ENCODE assay signal across 8 cellular contexts in genomic region chr5:177454397-177455035, GRCh38. TPM values are rescaled to one million over a fixed set of nuclear protein-coding genes. Genes with fewer than 3 reads are reported as not detected.
DNase-seq lines count a peak whose midpoint lies in the region; ATAC-seq and TF ChIP-seq lines count a peak whose summit lies in the region.

No MANE protein-coding gene starts in this region.

- peak overlapping the region; percentile 78 to 88 (median 85) for H3K27ac ChIP-seq in body of pancreas

- TF ChIP-seq POLR2A in body of pancreas (IDR thresholded peaks at IDR 0.05) = no peak

- no peaks in the 10 kb centered on the region for H3K27me3 ChIP-seq in body of pancreas

- no peaks in the 10 kb centered on the region for H3K9me3 ChIP-seq in body of pancreas

- ATAC-seq in HG02885 (IDR thresholded peaks at IDR 0.05; ENCODE audit: poor library complexity, unreplicated experiment) = peak; percentile 60
- peak; percentile 77 for ATAC-seq in body of pancreas

- peaks cover 19% of the 10 kb centered on the region for H3K4me1 ChIP-seq in body of pancreas

- H3K36me3 ChIP-seq in body of pancreas (replicated peaks in 1 of 2; ENCODE audit: insufficient read depth in 1 of 2, low read depth in 2 of 2) = no peaks in the 10 kb centered on the region

- WGBS in body of pancreas, 2 donors = 0% methylated on average over 64 of the region's 84 CpGs; no CpG with 5 or more reads in 1 of the 2 donors

- peak; percentile 88 to 99 (median 96) for TF ChIP-seq CTCF in body of pancreas (IDR thresholded peaks at IDR 0.05)

- H3K4me3 ChIP-seq in body of pancreas (peak overlapping the region in 1 of 2 donors; percentile 17), iPS-11a (ENCODE audit: low read depth, low read length) (peak overlapping the region; percentile 67), skeletal muscle cell (ENCODE audit: low read depth, low read length) (peak overlapping the region; percentile 45)

- intact Hi-C loops in body of pancreas (cut with DNase I) = loop anchor here (5.0 kb wide), 1 partner anchor 57 kb away; no protein-coding TSS in a partner anchor

- DNase-seq in NCI-H187 (lab: John Stamatoyannopoulos, UW) = peak; percentile 70 to 86
- no peak for DNase-seq in NCI-H187 treated with DMSO at 0.1 percent for 48 hours (lab: John Stamatoyannopoulos, UW)
- DNase-seq in NCI-H2029 (lab: John Stamatoyannopoulos, UW) = peak; percentile 75
- DNase-seq in UCSD-AML1 (lab: John Stamatoyannopoulos, UW; ENCODE audit: unreplicated experiment) = peak; percentile 93
- peak; percentile 92 to 96 (median 94) for DNase-seq in body of pancreas
- no peak for DNase-seq in skeletal muscle cell (ENCODE audit: low read depth)

RNA-seq across cellular contexts. Expression of gene PRR7, which starts 7.9 kb away (rescaled TPM):
- total RNA-seq in body of pancreas = 1 to 10 TPM in 1 of 2 donors, under 1 TPM in 1; 0.78 to 1.3 TPM

RNA-seq across cellular contexts. Expression of gene DBN1, which starts 18.9 kb away (rescaled TPM):
- 10 to 100 TPM; 28.0 to 29.0 TPM for total RNA-seq in body of pancreas

RNA-seq across cellular contexts. Expression of gene GRK6, which starts 28.0 kb away (rescaled TPM):
- total RNA-seq in body of pancreas = 10 to 100 TPM; 13.7 to 20.8 TPM

RNA-seq across cellular contexts. Expression of gene PDLIM7, which starts 42.9 kb away (rescaled TPM):
- total RNA-seq in body of pancreas = 10 to 100 TPM in 1 of 2 donors, 1 to 10 TPM in 1; 7.3 to 15.8 TPM

RNA-seq across cellular contexts. Expression of gene F12, which starts 45.2 kb away (rescaled TPM):
- total RNA-seq in body of pancreas = 1 to 10 TPM in 1 of 2 donors, under 1 TPM in 1; 0.33 to 4.4 TPM

Comparison
In these comparisons a context has a peak if more than half of its experiments do, and no peak if none do; other contexts are left out.
1. DNase-seq: peak in NCI-H187 (2 of 2), NCI-H2029 (single experiment), UCSD-AML1 (single experiment) and body of pancreas (4 of 4); none in NCI-H187 treated with DMSO at 0.1 percent for 48 hours (single experiment) and skeletal muscle cell (single experiment).